24 cellular contexts compared by ENCODE assay signal in genomic region chr10:71258446-71259145, GRCh38. TPM values are rescaled to one million over a fixed set of nuclear protein-coding genes. Genes with fewer than 3 reads are reported as not detected.
"Had no signal": no experiment of that assay in that cellular context is flagged by ENCODE, and none has a peak within 500 bp of the region (broad histone marks: within the 10 kb centered on the region; RNA-seq: fewer than 3 reads in every experiment).

No MANE protein-coding gene starts in this region.

- DNase-seq: activated CD4-positive, alpha-beta T cell treated with anti-CD3 and anti-CD28 coated beads for 4 hours; activated CD8-positive, alpha-beta memory T cell treated with anti-CD3 and anti-CD28 coated beads, Interleukin-2, amount 50 U/mL, for 4 hours; activated CD8-positive, alpha-beta T cell treated with anti-CD3 and anti-CD28 coated beads for 36 hours; activated gamma-delta T cell treated with Interleukin-2 at 50 U/mL for 16 hours; activated naive CD4-positive, alpha-beta T cell treated with anti-CD3 and anti-CD28 coated beads, Interleukin-2, amount 50 U/mL, for 16 hours; activated naive CD8-positive, alpha-beta T cell treated with anti-CD3 and anti-CD28 coated beads, Interleukin-2, amount 10 ng/mL, durations not matched to agents 7 days and 5 days; activated T-cell treated with anti-CD3 and anti-CD28 coated beads, Interleukin-2, amount 50 U/mL, for 72 hours; adrenal gland; aorta; Karpas-422; NCI-H1105 treated with DMSO at 0.1 percent for 48 hours; NCI-H1436 treated with DMSO at 0.1 percent for 48 hours; NCI-H187; NCI-H2081 treated with DMSO at 0.1 percent for 48 hours; NCI-H2171; NCI-H2227 treated with DMSO at 0.1 percent for 48 hours; NCI-H446 treated with DMSO at 0.1 percent for 48 hours; NCI-H526; NCI-H82; OCI-M1; Right ventricle myocardium superior; RPMI8226; SJCRH30 had no signal

- H3K9me3 ChIP-seq: adrenal gland, SJCRH30 had no signal

- H3K27ac ChIP-seq: SJCRH30 had no signal

- H3K4me3 ChIP-seq: adrenal gland, SJCRH30 had no signal

- H3K36me3 ChIP-seq: adrenal gland, SJCRH30 had no signal

- H3K27me3 ChIP-seq: adrenal gland, SJCRH30 had no signal

RNA-seq across cellular contexts. Expression of gene UNC5B, which starts 46.2 kb away (rescaled TPM):
- total RNA-seq: activated T-helper 2 cell treated with anti-CD3 and anti-CD28 coated beads, Interferon-gamma antibody, Interleukin-2, Interleukin-4, amounts not matched to agents 10 μg/mL and 5 μg/mL and 100 μg/mL, durations not matched to agents 14 hours and 24 hours and 36 hours had no signal
